Comparison of ENCODE assay signal across 15 cellular contexts in genomic region chr20:33852971-33853813, GRCh38. TPM values are rescaled to one million over a fixed set of nuclear protein-coding genes. Genes with fewer than 3 reads are reported as not detected.
DNase-seq lines count a peak whose midpoint lies in the region; ATAC-seq and TF ChIP-seq lines count a peak whose summit lies in the region.
"Had no signal": no experiment of that assay in that cellular context is flagged by ENCODE, and none has a peak within 500 bp of the region (broad histone marks: within the 10 kb centered on the region; RNA-seq: fewer than 3 reads in every experiment).

No MANE protein-coding gene starts in this region.

- H3K27me3 Mint-ChIP-seq in T-helper 17 cell = no peaks in the 10 kb centered on the region
- no peaks in the 10 kb centered on the region for H3K27me3 Mint-ChIP-seq in activated naive CD8-positive, alpha-beta T cell treated with anti-CD3 and anti-CD28 coated beads for 36 hours
- peaks cover 9% of the 10 kb centered on the region for H3K27me3 Mint-ChIP-seq in HFFc6 (ENCODE audit: insufficient read depth)

- peak; percentile 48 for DNase-seq in activated gamma-delta T cell treated with Interleukin-2 at 50 U/mL for 16 hours
- no peak for DNase-seq in activated gamma-delta T cell (lab: John Stamatoyannopoulos, UW)
- DNase-seq in T-helper 17 cell = no peak
- DNase-seq in activated naive CD8-positive, alpha-beta T cell treated with anti-CD3 and anti-CD28 coated beads for 36 hours = peak; percentile 49
- no peak for DNase-seq in stimulated activated effector memory CD8-positive, alpha-beta T cell treated with anti-CD3 and anti-CD28 coated beads, Interleukin-12 subunit alpha, Interleukin-12 subunit beta, amount 100 ng/mL, for 72 hours (ENCODE audit: low spot score in 2 of 2)
- DNase-seq in HFFc6 = no peak
- DNase-seq in G401 (ENCODE audit: low spot score) = no peak
- DNase-seq in NCI-H748 (lab: John Stamatoyannopoulos, UW; ENCODE audit: unreplicated experiment) = no peak
- DNase-seq: brain microvascular endothelial cell, Calu3, hippocampal formation, Kasumi-1, NCI-H446, tibial artery had no signal

- in situ Hi-C loops in G401 (cut with HindIII; ENCODE audit: low sequenced_read_pairs) = no loop called here

- H3K9me3 ChIP-seq in T-helper 17 cell (ENCODE audit: control insufficient read depth, low read length, poor library complexity, severe bottlenecking) = no peaks in the 10 kb centered on the region
- H3K9me3 ChIP-seq: SJSA1, tibial artery had no signal

- no peaks in the 10 kb centered on the region for H3K9me3 Mint-ChIP-seq in activated naive CD8-positive, alpha-beta T cell treated with anti-CD3 and anti-CD28 coated beads for 36 hours
- no peaks in the 10 kb centered on the region for H3K9me3 Mint-ChIP-seq in stimulated activated effector memory CD8-positive, alpha-beta T cell treated with anti-CD3 and anti-CD28 coated beads, Interleukin-12 subunit alpha, Interleukin-12 subunit beta, amount 100 ng/mL, for 72 hours
- no peaks in the 10 kb centered on the region for H3K9me3 Mint-ChIP-seq in HFFc6

- H3K36me3 Mint-ChIP-seq in T-helper 17 cell (ENCODE audit: low read depth) = peaks cover 6% of the 10 kb centered on the region
- H3K36me3 Mint-ChIP-seq in activated naive CD8-positive, alpha-beta T cell treated with anti-CD3 and anti-CD28 coated beads for 36 hours = peaks cover 65% of the 10 kb centered on the region
- H3K36me3 Mint-ChIP-seq in stimulated activated effector memory CD8-positive, alpha-beta T cell treated with anti-CD3 and anti-CD28 coated beads, Interleukin-12 subunit alpha, Interleukin-12 subunit beta, amount 100 ng/mL, for 72 hours = peaks cover 89% of the 10 kb centered on the region
- peaks cover 35% of the 10 kb centered on the region for H3K36me3 Mint-ChIP-seq in HFFc6 (ENCODE audit: low read depth)

- H3K4me1 Mint-ChIP-seq in T-helper 17 cell (peaks cover 24% of the 10 kb centered on the region), HFFc6 (ENCODE audit: low read depth) (no peaks in the 10 kb centered on the region)
- peaks cover 44% of the 10 kb centered on the region for H3K4me1 Mint-ChIP-seq in activated naive CD8-positive, alpha-beta T cell treated with anti-CD3 and anti-CD28 coated beads for 36 hours
- H3K4me1 Mint-ChIP-seq in stimulated activated effector memory CD8-positive, alpha-beta T cell treated with anti-CD3 and anti-CD28 coated beads, Interleukin-12 subunit alpha, Interleukin-12 subunit beta, amount 100 ng/mL, for 72 hours = peaks cover 35% of the 10 kb centered on the region

- peak overlapping the region; percentile 86 for H3K27ac Mint-ChIP-seq in T-helper 17 cell
- peak overlapping the region; percentile 78 for H3K27ac Mint-ChIP-seq in activated naive CD8-positive, alpha-beta T cell treated with anti-CD3 and anti-CD28 coated beads for 36 hours
- H3K27ac Mint-ChIP-seq in stimulated activated effector memory CD8-positive, alpha-beta T cell treated with anti-CD3 and anti-CD28 coated beads, Interleukin-12 subunit alpha, Interleukin-12 subunit beta, amount 100 ng/mL, for 72 hours = peak overlapping the region; percentile 74
- no peak overlapping the region for H3K27ac Mint-ChIP-seq in HFFc6

- ATAC-seq in T-helper 17 cell = peak; percentile 79
- ATAC-seq in stimulated activated effector memory CD8-positive, alpha-beta T cell treated with anti-CD3 and anti-CD28 coated beads, Interleukin-12 subunit alpha, Interleukin-12 subunit beta, amount 100 ng/mL, for 72 hours = peak; percentile 60

- no peak for TF ChIP-seq CTCF in HFFc6 (IDR thresholded peaks at IDR 0.05)

- H3K4me3 Mint-ChIP-seq in T-helper 17 cell (peak overlapping the region; percentile 78), HFFc6 (no peak overlapping the region)
- peak overlapping the region; percentile 18 for H3K4me3 Mint-ChIP-seq in activated naive CD8-positive, alpha-beta T cell treated with anti-CD3 and anti-CD28 coated beads for 36 hours
- no peak overlapping the region for H3K4me3 Mint-ChIP-seq in stimulated activated effector memory CD8-positive, alpha-beta T cell treated with anti-CD3 and anti-CD28 coated beads, Interleukin-12 subunit alpha, Interleukin-12 subunit beta, amount 100 ng/mL, for 72 hours

RNA-seq across cellular contexts. Expression of gene CHMP4B, which starts 42.0 kb away (rescaled TPM):
- total RNA-seq in T-helper 17 cell = 10 to 100 TPM; 48.6 to 50.6 TPM
- 10 to 100 TPM; 90.6 to 95.5 TPM for total RNA-seq in activated naive CD8-positive, alpha-beta T cell treated with anti-CD3 and anti-CD28 coated beads for 36 hours
- total RNA-seq in HFFc6 (2021; fragmentation: NEBNext Ultra II Directional; extraction: Animal tissue kit (Norgen Biotek cat#: 25700)) = 10 to 100 TPM; 81.2 to 94.2 (median 86.1) TPM
- total RNA-seq in G401 (2014; rRNA removed; shearing (Covaris generic)) = 71.3 and 87.4 TPM in 2 replicates

Comparison
In these comparisons a context has a peak if more than half of its experiments do, and no peak if none do; other contexts are left out.
1. DNase-seq: peak in activated gamma-delta T cell treated with Interleukin-2 at 50 U/mL for 16 hours (single experiment) and activated naive CD8-positive, alpha-beta T cell treated with anti-CD3 and anti-CD28 coated beads for 36 hours (single experiment); none in activated gamma-delta T cell (single experiment), T-helper 17 cell (0 of 3), stimulated activated effector memory CD8-positive, alpha-beta T cell treated with anti-CD3 and anti-CD28 coated beads, Interleukin-12 subunit alpha, Interleukin-12 subunit beta, amount 100 ng/mL, for 72 hours (0 of 2), HFFc6 (single experiment), G401 (single experiment) and NCI-H748 (single experiment).
2. H3K4me3 Mint-ChIP-seq: peak in T-helper 17 cell (single experiment) and activated naive CD8-positive, alpha-beta T cell treated with anti-CD3 and anti-CD28 coated beads for 36 hours (single experiment); none in stimulated activated effector memory CD8-positive, alpha-beta T cell treated with anti-CD3 and anti-CD28 coated beads, Interleukin-12 subunit alpha, Interleukin-12 subunit beta, amount 100 ng/mL, for 72 hours (single experiment) and HFFc6 (single experiment).